8 cellular contexts compared by ENCODE assay signal in genomic region chr19:3700242-3701032, GRCh38. TPM values are rescaled to one million over a fixed set of nuclear protein-coding genes. Genes with fewer than 3 reads are reported as not detected.
DNase-seq lines count a peak whose midpoint lies in the region; ATAC-seq and TF ChIP-seq lines count a peak whose summit lies in the region.

A gene with protein sequence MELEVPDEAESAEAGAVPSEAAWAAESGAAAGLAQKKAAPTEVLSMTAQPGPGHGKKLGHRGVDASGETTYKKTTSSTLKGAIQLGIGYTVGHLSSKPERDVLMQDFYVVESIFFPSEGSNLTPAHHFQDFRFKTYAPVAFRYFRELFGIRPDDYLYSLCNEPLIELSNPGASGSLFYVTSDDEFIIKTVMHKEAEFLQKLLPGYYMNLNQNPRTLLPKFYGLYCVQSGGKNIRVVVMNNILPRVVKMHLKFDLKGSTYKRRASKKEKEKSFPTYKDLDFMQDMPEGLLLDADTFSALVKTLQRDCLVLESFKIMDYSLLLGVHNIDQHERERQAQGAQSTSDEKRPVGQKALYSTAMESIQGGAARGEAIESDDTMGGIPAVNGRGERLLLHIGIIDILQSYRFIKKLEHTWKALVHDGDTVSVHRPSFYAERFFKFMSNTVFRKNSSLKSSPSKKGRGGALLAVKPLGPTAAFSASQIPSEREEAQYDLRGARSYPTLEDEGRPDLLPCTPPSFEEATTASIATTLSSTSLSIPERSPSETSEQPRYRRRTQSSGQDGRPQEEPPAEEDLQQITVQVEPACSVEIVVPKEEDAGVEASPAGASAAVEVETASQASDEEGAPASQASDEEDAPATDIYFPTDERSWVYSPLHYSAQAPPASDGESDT (minus strand): TSS chr19:3700468. CDS start chr19:3700390, 78 bp downstream.

- H2AK5ac ChIP-seq in neuronal stem cell (ENCODE audit: low read depth, low read length), result peak within 1 kb of the TSS; percentile 75

- H3K27me3 ChIP-seq in DOHH2 (ENCODE audit: control insufficient read depth, low read length), result no peaks in the 10 kb centered on the region
- H3K27me3 ChIP-seq in KMS-11 (ENCODE audit: insufficient read depth, low read depth), result no peaks in the 10 kb centered on the region
- H3K27me3 ChIP-seq in foreskin keratinocyte, result no peaks in the 10 kb centered on the region
- no peaks in the 10 kb centered on the region for H3K27me3 ChIP-seq in neuronal stem cell (ENCODE audit: control insufficient read depth in 3 of 3, insufficient read depth in 3 of 3, low read depth in 1 of 3, low read length in 3 of 3)

- H2BK15ac ChIP-seq in neuronal stem cell (ENCODE audit: low read length), result peak within 1 kb of the TSS; percentile 49

- H3K36me3 ChIP-seq in DOHH2 (ENCODE audit: control insufficient read depth, low read length), result no peaks in the 10 kb centered on the region
- no peaks in the 10 kb centered on the region for H3K36me3 ChIP-seq in KMS-11 (ENCODE audit: insufficient read depth)
- no peaks in the 10 kb centered on the region for H3K36me3 ChIP-seq in neuronal stem cell (replicated peaks in 1 of 2; ENCODE audit: control insufficient read depth in 2 of 2, insufficient read depth in 2 of 2, low read length in 2 of 2)

- H3K79me2 ChIP-seq in DOHH2 (ENCODE audit: control insufficient read depth, low read length) (peaks cover 29% of the 10 kb centered on the region), KMS-11 (ENCODE audit: insufficient read depth, low read depth) (peaks cover 31% of the 10 kb centered on the region)

- no peak within 1 kb of the TSS for H2BK120ac ChIP-seq in neuronal stem cell (ENCODE audit: low read depth, low read length)

- ATAC-seq in GM21717 (IDR thresholded peaks at IDR 0.05; ENCODE audit: unreplicated experiment), result peak; percentile 59
- peak; percentile 79 for ATAC-seq in foreskin keratinocyte

- H3K23ac ChIP-seq in neuronal stem cell (ENCODE audit: low read depth, low read length, poor library complexity), result peak within 1 kb of the TSS; percentile 93

- H3K27ac ChIP-seq in DOHH2 (ENCODE audit: low read depth, low read length) (no peak within 1 kb of the TSS), KMS-11 (no peak within 1 kb of the TSS), RWPE1 (peak within 1 kb of the TSS; percentile 71), foreskin keratinocyte (no peak within 1 kb of the TSS), neuronal stem cell (replicated peaks; ENCODE audit: low read length) (no peak within 1 kb of the TSS), substantia nigra (ENCODE audit: low read depth, low read length, poor library complexity, severe bottlenecking) (peak within 1 kb of the TSS; percentile 80)

- H3K18ac ChIP-seq in neuronal stem cell (ENCODE audit: low read length), result peak within 1 kb of the TSS; percentile 95

- peak within 1 kb of the TSS; percentile 71 for H3K4me2 ChIP-seq in DOHH2 (ENCODE audit: low read length)
- H3K4me2 ChIP-seq in KMS-11, result peak within 1 kb of the TSS; percentile 67
- peak within 1 kb of the TSS; percentile 86 for H3K4me2 ChIP-seq in neuronal stem cell (ENCODE audit: insufficient read depth, low read length, poor library complexity, severe bottlenecking)

- CTCF ChIA-PET in RWPE1 (lab: Yijun Ruan, JAX), result interaction anchor here (0.7 to 1.6 kb wide), 3 partner anchors 8 to 10 kb away, joined by 3 to 8 read pairs (median 4); no protein-coding TSS in a partner anchor

- H3K4me1 ChIP-seq in DOHH2 (ENCODE audit: control insufficient read depth, low read length) (peaks cover 16% of the 10 kb centered on the region), KMS-11 (ENCODE audit: low read depth, poor library complexity, severe bottlenecking) (peaks cover 5% of the 10 kb centered on the region), foreskin keratinocyte (no peaks in the 10 kb centered on the region), neuronal stem cell (ENCODE audit: control insufficient read depth in 2 of 2, insufficient read depth in 1 of 2, low read depth in 1 of 2, low read length in 2 of 2) (peaks cover 6 to 8% of the 10 kb centered on the region in 2 donors)

- DNase-seq in RWPE1 (ENCODE audit: low spot score) (peak; percentile 89), foreskin keratinocyte (peak; percentile 31 to 55), neuronal stem cell (ENCODE audit: low spot score) (peak; percentile 91), substantia nigra (lab: John Stamatoyannopoulos, UW) (peak in 48 of 49 donors; percentile 23 to 96 (median 80))
- DNase-seq in activated effector memory CD4-positive, alpha-beta T cell treated with anti-CD3 and anti-CD28 coated beads, Interleukin-2, amount 50 U/mL, for 16 hours, result peak; percentile 98

- H3K9ac ChIP-seq in KMS-11 (peak within 1 kb of the TSS; percentile 52; the same call in 1 of the 2 replicates), neuronal stem cell (ENCODE audit: low read depth, low read length, poor library complexity) (peak within 1 kb of the TSS; percentile 97)

- no CpG with 5 or more reads among the region's 82 CpGs for WGBS in neuronal stem cell (ENCODE audit: extremely low coverage in 2 of 2, insufficient read length in 2 of 2, insufficient replicate concordance in 1 of 2), 2 donors

- H4K20me1 ChIP-seq in DOHH2 (ENCODE audit: control insufficient read depth, insufficient read depth, low read depth, low read length) (peaks cover 13% of the 10 kb centered on the region), KMS-11 (ENCODE audit: insufficient read depth) (no peaks in the 10 kb centered on the region)

- peak within 1 kb of the TSS; percentile 72 for H3K4me3 ChIP-seq in DOHH2 (ENCODE audit: low read length)
- H3K4me3 ChIP-seq in KMS-11 (IDR thresholded peaks at IDR 0.05; ENCODE audit: insufficient read depth, low read depth, low read length), result no peak within 1 kb of the TSS
- peak within 1 kb of the TSS; percentile 89 to 90 for H3K4me3 ChIP-seq in neuronal stem cell (ENCODE audit: low read length in 2 of 2)

- H3K9me3 ChIP-seq in DOHH2 (ENCODE audit: control insufficient read depth, insufficient read depth, low read length) (no peaks in the 10 kb centered on the region), neuronal stem cell (replicated peaks in 1 of 2; ENCODE audit: control insufficient read depth in 2 of 2, insufficient read depth in 1 of 2, low read depth in 1 of 2, low read length in 2 of 2) (no peaks in the 10 kb centered on the region)

- no peaks in the 10 kb centered on the region for H3F3A ChIP-seq in DOHH2 (ENCODE audit: control insufficient read depth, insufficient read depth)

- H3K9me2 ChIP-seq in DOHH2 (replicated peaks; ENCODE audit: control insufficient read depth, low read length), result no peaks in the 10 kb centered on the region

- H3K79me1 ChIP-seq in neuronal stem cell (ENCODE audit: low read depth, low read length), result peaks cover 30% of the 10 kb centered on the region

- H3K4ac ChIP-seq in neuronal stem cell (ENCODE audit: low read length), result no peak within 1 kb of the TSS

- POLR2A ChIA-PET in RWPE1 (lab: Yijun Ruan, JAX; ENCODE audit: low non-redundant PET), result no interaction called here

- peak within 1 kb of the TSS; percentile 17 for H4K8ac ChIP-seq in neuronal stem cell (ENCODE audit: low read depth, low read length)

- TF ChIP-seq CTCF in DOHH2 (IDR thresholded peaks at IDR 0.05; ENCODE audit: low read depth, low read length, poor library complexity, severe bottlenecking), result peak; percentile 68
- TF ChIP-seq CTCF in KMS-11 (conservative IDR thresholded peaks at IDR 0.05; ENCODE audit: low read depth, low read length), result peak; percentile 66
- TF ChIP-seq CTCF in RWPE1 (conservative IDR thresholded peaks at IDR 0.05; ENCODE audit: low read depth), result peak; percentile 94
- TF ChIP-seq CTCF in foreskin keratinocyte (conservative IDR thresholded peaks at IDR 0.05), result peak; percentile 88

- peak within 1 kb of the TSS; percentile 53 for H4K91ac ChIP-seq in neuronal stem cell (ENCODE audit: low read depth, low read length, poor library complexity)

- peak within 1 kb of the TSS; percentile 38 for H3K14ac ChIP-seq in neuronal stem cell (ENCODE audit: low read length)

- H2BK5ac ChIP-seq in neuronal stem cell (ENCODE audit: low read length), result peak within 1 kb of the TSS; percentile 87

- H2AFZ ChIP-seq in KMS-11 (ENCODE audit: low read depth) (peak within 1 kb of the TSS; percentile 40; the same call in 1 of the 2 replicates), neuronal stem cell (ENCODE audit: low read length) (peak within 1 kb of the TSS; percentile 85)

- H2BK12ac ChIP-seq in neuronal stem cell (ENCODE audit: low read length), result no peak within 1 kb of the TSS

RNA-seq across cellular contexts. Expression of the gene that starts here (rescaled TPM):
- 15.5 and 16.3 TPM in 2 replicates for total RNA-seq in foreskin keratinocyte
- polyA plus RNA-seq in foreskin keratinocyte, result 10.0 and 11.6 TPM in 2 replicates
- polyA plus RNA-seq in neuronal stem cell (2013, experiment 1 of 2), result 25.4 TPM
- 24.7 TPM for polyA plus RNA-seq in neuronal stem cell (2013, experiment 2 of 2)

Comparison
In these comparisons a context has a peak if more than half of its experiments do, and no peak if none do; other contexts are left out.
1. H3K27ac ChIP-seq: peak in RWPE1 (single experiment) and substantia nigra (single experiment); none in DOHH2 (single experiment), KMS-11 (single experiment), foreskin keratinocyte (single experiment) and neuronal stem cell (single experiment).
2. DNase-seq: peak in every context shown above with its lines; median percentile 98 in activated effector memory CD4-positive, alpha-beta T cell treated with anti-CD3 and anti-CD28 coated beads, Interleukin-2, amount 50 U/mL, for 16 hours; 91 in neuronal stem cell; 89 in RWPE1; 80 in substantia nigra; 43 in foreskin keratinocyte.
3. Peak in every context shown above with its lines, with median percentiles within 50 percentile points of each other: H3K4me2 ChIP-seq and CTCF ChIP-seq.